14 cellular contexts compared by ENCODE assay signal in the genomic region with DNA sequence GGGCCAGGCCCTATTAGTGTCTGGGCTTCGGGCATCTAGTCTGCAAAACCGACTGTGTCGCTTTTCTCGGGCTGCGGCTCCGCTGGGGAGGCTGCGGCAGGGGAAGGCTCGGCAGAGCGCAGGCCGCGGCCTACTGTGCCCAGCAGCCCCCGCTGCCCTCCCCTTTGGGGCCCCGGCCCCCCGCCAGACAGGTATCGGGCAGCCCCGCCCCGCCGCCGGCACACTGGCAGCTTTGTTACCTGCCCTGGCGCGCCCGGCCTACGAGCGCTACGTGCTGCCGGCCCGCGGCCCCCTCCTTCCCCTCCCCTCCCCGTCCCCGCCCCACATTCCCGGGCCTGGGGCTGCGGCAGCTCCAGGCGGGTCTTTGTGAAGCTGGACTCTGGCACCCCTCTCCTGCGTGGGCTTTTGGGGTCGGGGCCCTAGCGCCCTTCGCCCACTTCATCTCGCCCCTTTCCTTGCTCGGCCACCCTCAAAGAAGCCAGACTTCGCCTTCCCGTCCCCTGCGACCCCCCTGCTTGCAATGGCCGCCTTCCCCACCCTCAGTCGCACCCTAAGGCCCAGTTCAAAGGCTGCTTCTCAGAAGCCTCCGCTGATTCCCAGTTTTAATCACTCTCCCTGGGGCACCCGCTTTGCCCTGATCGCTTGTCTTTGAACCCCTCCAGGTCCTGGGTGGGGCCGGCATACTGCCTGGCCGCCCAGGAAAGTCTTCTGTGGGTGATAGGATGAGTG. TPM values are rescaled to one million over a fixed set of nuclear protein-coding genes. Genes with fewer than 3 reads are reported as not detected.
A peak's percentile ranks its signal among the peaks of the same experiment; 100 is the strongest.
DNase-seq lines count a peak whose midpoint lies in the region; ATAC-seq, FAIRE-seq and TF ChIP-seq lines count a peak whose summit lies in the region.
"Had no signal": no experiment of that assay in that cellular context is flagged by ENCODE, and none has a peak within 500 bp of the region (broad histone marks: within the 10 kb centered on the region; RNA-seq: fewer than 3 reads in every experiment).

No MANE protein-coding gene starts in this region.

- H3K4me3 ChIP-seq in H1 (ENCODE audit: extremely low read depth in 1 of 4, insufficient read depth in 2 of 4, low read depth in 3 of 4, low read length in 4 of 4) (peak overlapping the region in 3 of 4 experiments; percentile 4 to 45 (median 7); a peak in 5 of 8 replicates), lower leg skin (ENCODE audit: low read depth, poor library complexity, severe bottlenecking) (no peak overlapping the region), testis (peak overlapping the region; percentile 15 to 43)

- H3K27ac ChIP-seq in H1 (ENCODE audit: low read depth, low read length) = peak overlapping the region; percentile 96
- no peak overlapping the region for H3K27ac ChIP-seq in testis

- peak overlapping the region; percentile 96 for H2AK5ac ChIP-seq in H1 (ENCODE audit: low read depth, low read length)

- H3K27me3 ChIP-seq in H1 (replicated peaks in 1 of 4; ENCODE audit: control insufficient read depth in 3 of 4, extremely low read depth in 1 of 4, insufficient read depth in 3 of 4, low read length in 3 of 4) (no peaks in the 10 kb centered on the region), testis (no peaks in the 10 kb centered on the region)

- peaks cover 21 to 41% (median 28%) of the 10 kb centered on the region in 4 experiments for H3K4me1 ChIP-seq in H1 (replicated peaks in 1 of 4; ENCODE audit: control insufficient read depth in 3 of 4, insufficient read depth in 4 of 4, low read length in 3 of 4)
- H3K4me1 ChIP-seq in testis = no peaks in the 10 kb centered on the region

- no peak for ATAC-seq in GM19023 (IDR thresholded peaks at IDR 0.05; ENCODE audit: unreplicated experiment)

- peak overlapping the region; percentile 97 for H2BK120ac ChIP-seq in H1 (replicated peaks; ENCODE audit: low read depth, low read length)

- intact Hi-C loops in lower leg skin (cut with DNase I; ENCODE audit: low total_unique reads) (no loop called here), testis (cut with DNase I; ENCODE audit: low total_unique reads) (no loop called here)

- H3K18ac ChIP-seq in H1 (ENCODE audit: extremely low read depth, low read length) = peak overlapping the region; percentile 99

- H3K36me3 ChIP-seq in H1 (ENCODE audit: control insufficient read depth in 2 of 4, insufficient read depth in 4 of 4, low read length in 3 of 4) (no peaks in the 10 kb centered on the region), testis (ENCODE audit: low read depth, missing control alignments) (no peaks in the 10 kb centered on the region)

- DNase-seq in NCI-H526 (lab: John Stamatoyannopoulos, UW) = peak; percentile 41 to 93
- DNase-seq in H1 (ENCODE audit: low read depth in 1 of 2, low spot score in 2 of 2) = peak in 1 of 2 experiments; percentile 83
- DNase-seq in lower leg skin (ENCODE audit: low spot score in 2 of 2) = peak; percentile 55 to 88
- no peak for DNase-seq in testis
- no peak for DNase-seq in G401 (ENCODE audit: low spot score)
- no peak for DNase-seq in H54 (ENCODE audit: insufficient read length, low spot score)
- DNase-seq: activated CD4-positive, CD25-positive, alpha-beta regulatory T cell; CD4-positive, alpha-beta memory T cell; NCI-H226; OCI-M1; stimulated activated CD4-positive, alpha-beta T cell treated with anti-CD3 and anti-CD28 coated beads, Interleukin-4, amount 100 ng/mL, for 24 hours; stimulated activated naive CD4-positive, alpha-beta T cell had no signal

- CTCF ChIA-PET in H1 (lab: Charles Lee; ENCODE audit: partially characterized antibody) = interaction anchor here (0.9 to 1.5 kb wide), 4 partner anchors 45 to 65 kb away, joined by 3 to 6 read pairs (median 3); no protein-coding TSS in a partner anchor

- peak overlapping the region; percentile 95 for H4K5ac ChIP-seq in H1 (ENCODE audit: insufficient read length, low read depth, low read length)

- TF ChIP-seq POLR2A in H1 (IDR thresholded peaks at IDR 0.05; ENCODE audit: control extremely low read depth in 1 of 2, low read depth in 2 of 2, low read length in 2 of 2) (peak in 1 of 2 experiments; percentile 39; a peak in 1 of 3 replicates), lower leg skin (IDR thresholded peaks at IDR 0.05) (no peak), testis (IDR thresholded peaks at IDR 0.05) (no peak), H54 (IDR thresholded peaks at IDR 0.05; ENCODE audit: low read depth, low read length) (no peak)

- WGBS in H1 (ENCODE audit: extremely low coverage in 1 of 2, insufficient coverage in 1 of 2, insufficient read length in 1 of 2, insufficient replicate concordance in 2 of 2, low coverage in 1 of 2, low lambda C conversion rate in 2 of 2, missing lambda C conversion rate in 1 of 2), 2 experiments = 24% methylated on average over 18 of the region's 49 CpGs; no CpG with 5 or more reads in 1 of the 2 experiments
- 42 to 43% methylated on average over 16 to 31 of the region's 49 CpGs for WGBS in lower leg skin, 2 donors
- WGBS in testis, 2 donors = 47 to 59% methylated on average over 9 to 48 of the region's 49 CpGs

- no peak for TF ChIP-seq RAD21 in H1 (IDR thresholded peaks at IDR 0.05 in 1 of 2, conservative IDR thresholded peaks at IDR 0.05 in 1 of 2; ENCODE audit: low read depth in 2 of 2, low read length in 2 of 2)

- in situ Hi-C loops in G401 (cut with HindIII; ENCODE audit: low sequenced_read_pairs) = no loop called here

- POLR2A ChIA-PET in H1 (lab: Charles Lee; ENCODE audit: partially characterized antibody) = interaction anchor here (0.6 to 7.6 kb wide), 19 partner anchors 9 to 84 kb away, joined by 3 to 140 read pairs (median 6); partner anchors contain the start of gene SLC2A1

- no peaks in the 10 kb centered on the region; the same call in 1 of the 2 replicates for H3K23me2 ChIP-seq in H1 (ENCODE audit: low read depth, low read length)

- H3K79me1 ChIP-seq in H1 (ENCODE audit: low read depth, low read length) = no peaks in the 10 kb centered on the region

- H3K79me2 ChIP-seq in H1 (ENCODE audit: control insufficient read depth in 1 of 2, insufficient read depth in 2 of 2, low read length in 2 of 2) = no peaks in the 10 kb centered on the region

- no peak for TF ChIP-seq EP300 in H1 (IDR thresholded peaks at IDR 0.05; ENCODE audit: borderline replicate concordance in 1 of 2, low read depth in 2 of 2, low read length in 2 of 2)

- no peak for FAIRE-seq in H1 (lab: Jason Lieb, UNC)
- FAIRE-seq in H54 (lab: Jason Lieb, UNC) = no peak
- FAIRE-seq: GM18507 had no signal

- no peak overlapping the region for H3K23ac ChIP-seq in H1 (ENCODE audit: insufficient read length)

- peak overlapping the region; percentile 100 for H2BK20ac ChIP-seq in H1 (ENCODE audit: low read length)

- peak overlapping the region in 3 of 4 experiments; percentile 68 to 85 (median 82); a peak in 6 of 7 replicates for H3K9ac ChIP-seq in H1 (replicated peaks in 1 of 4; ENCODE audit: extremely low read depth in 1 of 4, low read depth in 3 of 4, low read length in 3 of 4)

- peak overlapping the region; percentile 84 for H3K14ac ChIP-seq in H1 (ENCODE audit: insufficient read length)

- peak overlapping the region; percentile 91 for H2BK12ac ChIP-seq in H1 (ENCODE audit: low read depth, low read length)

- peak overlapping the region; percentile 55 to 62 for H3K4me2 ChIP-seq in H1 (ENCODE audit: insufficient read depth in 1 of 2, low read depth in 2 of 2, low read length in 2 of 2)

- H4K8ac ChIP-seq in H1 (ENCODE audit: extremely low read depth, insufficient read depth, low read length) = peak overlapping the region; percentile 99

- H3K56ac ChIP-seq in H1 (replicated peaks; ENCODE audit: insufficient read length, low read depth, low read length) = peak overlapping the region; percentile 97

- TF ChIP-seq CTCF in H1 (IDR thresholded peaks at IDR 0.05; ENCODE audit: control extremely low read depth in 1 of 3, insufficient read depth in 1 of 3, low read depth in 1 of 3, low read length in 3 of 3) = no peak
- no peak for TF ChIP-seq CTCF in lower leg skin (IDR thresholded peaks at IDR 0.05)
- no peak for TF ChIP-seq CTCF in testis (IDR thresholded peaks at IDR 0.05)

- H3K4ac ChIP-seq in H1 (replicated peaks; ENCODE audit: insufficient read length, low read depth, low read length) = peak overlapping the region; percentile 100

- peak overlapping the region; percentile 32; the same call in 1 of the 2 replicates for H2BK15ac ChIP-seq in H1 (ENCODE audit: low read length)

- no peaks in the 10 kb centered on the region for H4K20me1 ChIP-seq in H1 (replicated peaks in 1 of 2; ENCODE audit: control insufficient read depth in 1 of 2, insufficient read depth in 2 of 2, low read length in 2 of 2)

- H3K9me3 ChIP-seq in H1 (ENCODE audit: insufficient read depth in 2 of 2, low read depth in 1 of 2, low read length in 1 of 2) (no peaks in the 10 kb centered on the region), testis (no peaks in the 10 kb centered on the region)

- H2AFZ ChIP-seq in H1 (ENCODE audit: low read length) = no peak overlapping the region

- H4K91ac ChIP-seq in H1 (replicated peaks; ENCODE audit: insufficient read length, low read length) = peak overlapping the region; percentile 100

- H2BK5ac ChIP-seq in H1 (ENCODE audit: low read depth, low read length) = peak overlapping the region; percentile 100

TF ChIP-seq in H1, 55 proteins besides CTCF, POLR2A, EP300 and RAD21 (continues in another document):
- TF ChIP-seq SUZ12 (IDR thresholded peaks at IDR 0.05; ENCODE audit: low read length) (no peak), CHD2 (IDR thresholded peaks at IDR 0.05; ENCODE audit: low read length) (no peak), YY1 (IDR thresholded peaks at IDR 0.05; ENCODE audit: low read depth, low read length) (peak; percentile 66; the same call in 1 of the 2 replicates), BCL11A (IDR thresholded peaks at IDR 0.05; ENCODE audit: low read depth in 2 of 2, low read length in 2 of 2) (no peak)

RNA-seq across cellular contexts. Expression of gene SLC2A1, which starts 48.9 kb away (rescaled TPM):
- 230 and 239 TPM in 2 replicates for total RNA-seq in H1 (2021; fragmentation: NEBNext Ultra II Directional; extraction: Animal tissue kit (Norgen Biotek cat#: 25700))
- polyA plus RNA-seq in H1 (2011; rRNA removed) = 308 and 434 TPM in 2 replicates
- 236 TPM for polyA plus RNA-seq in H1 (2011; cell fraction: cytosol; rRNA removed)
- polyA plus RNA-seq in H1 (2011; cell fraction: nucleus; rRNA removed) = 357 TPM
- 162 to 242 TPM (median 209 TPM) in 4 replicates for polyA plus RNA-seq in H1 (2012, experiment 1 of 2)
- polyA plus RNA-seq in H1 (2012, experiment 2 of 2) = 247 TPM
- polyA plus RNA-seq in H1 (2013, experiment 1 of 2) = 529 TPM
- polyA plus RNA-seq in H1 (2013, experiment 2 of 2) = 510 TPM
- 208 and 234 TPM in 2 replicates for polyA minus RNA-seq in H1 (2011; rRNA and poly(A)+ RNA removed)
- polyA minus RNA-seq in H1 (2011; cell fraction: cytosol; rRNA and poly(A)+ RNA removed) = 142 TPM
- 197 TPM for polyA minus RNA-seq in H1 (2011; cell fraction: nucleus; rRNA and poly(A)+ RNA removed)
- 1,000 to 10,000 TPM in 2 of 4 donors, 100 to 1,000 TPM in 2; 488 to 2,308 (median 910) TPM for total RNA-seq in lower leg skin
- 10 to 100 TPM; 36.9 to 38.3 TPM for total RNA-seq in testis
- 19.4 TPM for polyA plus RNA-seq in testis (ENCODE audit: insufficient read depth, low read depth, low replicate concordance)
- 51.9 and 70.1 TPM in 2 replicates for total RNA-seq in G401 (2014; rRNA removed; shearing (Covaris generic))

Comparison
In these comparisons a context has a peak if more than half of its experiments do, and no peak if none do; other contexts are left out.
1. DNase-seq: peak in NCI-H526 (2 of 2) and lower leg skin (2 of 2); none in testis (single experiment), G401 (single experiment) and H54 (single experiment).